Comparison of ENCODE assay signal across 7 cellular contexts in genomic region chr19:7915250-7916136, GRCh38. TPM values are rescaled to one million over a fixed set of nuclear protein-coding genes. Genes with fewer than 3 reads are reported as not detected.
DNase-seq lines count a peak whose midpoint lies in the region; TF ChIP-seq lines count a peak whose summit lies in the region.

No MANE protein-coding gene starts in this region.

- no peak overlapping the region for H3K9ac ChIP-seq in KMS-11
- H3K9ac ChIP-seq in parathyroid adenoma = peak overlapping the region; percentile 42

- H3K9me2 ChIP-seq in DOHH2 (replicated peaks; ENCODE audit: control insufficient read depth, low read length) = no peaks in the 10 kb centered on the region

- H3K9me3 ChIP-seq in DOHH2 (ENCODE audit: control insufficient read depth, insufficient read depth, low read length) (no peaks in the 10 kb centered on the region), ectodermal cell (ENCODE audit: control insufficient read depth, low read length) (no peaks in the 10 kb centered on the region), parathyroid adenoma (ENCODE audit: control insufficient read depth, low read length) (no peaks in the 10 kb centered on the region)

- H3K4me1 ChIP-seq in DOHH2 (ENCODE audit: control insufficient read depth, low read length) (peaks cover 37% of the 10 kb centered on the region), KMS-11 (ENCODE audit: low read depth, poor library complexity, severe bottlenecking) (peaks cover 11% of the 10 kb centered on the region), ectodermal cell (ENCODE audit: control insufficient read depth, insufficient read depth, low read length) (peaks cover 22% of the 10 kb centered on the region), parathyroid adenoma (peaks cover 3% of the 10 kb centered on the region)

- TF ChIP-seq CTCF in DOHH2 (IDR thresholded peaks at IDR 0.05; ENCODE audit: low read depth, low read length, poor library complexity, severe bottlenecking) (no peak), KMS-11 (conservative IDR thresholded peaks at IDR 0.05; ENCODE audit: low read depth, low read length) (no peak), parathyroid adenoma (IDR thresholded peaks at IDR 0.05) (no peak)

- H3K27ac ChIP-seq in DOHH2 (ENCODE audit: low read depth, low read length) (no peak overlapping the region), KMS-11 (no peak overlapping the region), ectodermal cell (ENCODE audit: insufficient read depth, low read depth, low read length, poor library complexity, severe bottlenecking) (no peak overlapping the region), parathyroid adenoma (peak overlapping the region; percentile 83)

- H2AFZ ChIP-seq in KMS-11 (ENCODE audit: low read depth) (no peak overlapping the region), parathyroid adenoma (peak overlapping the region; percentile 65)

- peak overlapping the region; percentile 58 for H3K4me2 ChIP-seq in DOHH2 (ENCODE audit: low read length)
- H3K4me2 ChIP-seq in KMS-11 = peak overlapping the region; percentile 48; the same call in 1 of the 2 replicates
- peak overlapping the region; percentile 61 for H3K4me2 ChIP-seq in parathyroid adenoma (ENCODE audit: low read length)

- peaks cover 41% of the 10 kb centered on the region for H3K27me3 ChIP-seq in DOHH2 (ENCODE audit: control insufficient read depth, low read length)
- H3K27me3 ChIP-seq in KMS-11 (ENCODE audit: insufficient read depth, low read depth) = peaks cover 27% of the 10 kb centered on the region
- H3K27me3 ChIP-seq in ectodermal cell (ENCODE audit: control insufficient read depth, insufficient read depth, low read length, poor library complexity, severe bottlenecking) = peaks cover 60% of the 10 kb centered on the region
- no peaks in the 10 kb centered on the region for H3K27me3 ChIP-seq in parathyroid adenoma (ENCODE audit: control insufficient read depth, insufficient read depth, low read length)

- DNase-seq in activated CD8-positive, alpha-beta memory T cell treated with anti-CD3 and anti-CD28 coated beads for 24 hours = no peak
- no peak for DNase-seq in glomerular visceral epithelial cell (ENCODE audit: extremely low spot score)
- no peak for DNase-seq in stimulated activated CD4-positive, alpha-beta T cell treated with anti-CD3 and anti-CD28 coated beads, Interleukin-2, amount 100 ng/mL, for 48 hours

- H3K4me3 ChIP-seq in DOHH2 (ENCODE audit: low read length) (peak overlapping the region; percentile 47), KMS-11 (IDR thresholded peaks at IDR 0.05; ENCODE audit: insufficient read depth, low read depth, low read length) (no peak overlapping the region), ectodermal cell (ENCODE audit: insufficient read depth, low read depth, low read length) (peak overlapping the region; percentile 36), parathyroid adenoma (ENCODE audit: low read depth, low read length) (peak overlapping the region; percentile 47)

- H4K20me1 ChIP-seq in DOHH2 (ENCODE audit: control insufficient read depth, insufficient read depth, low read depth, low read length) = no peaks in the 10 kb centered on the region
- no peaks in the 10 kb centered on the region for H4K20me1 ChIP-seq in KMS-11 (ENCODE audit: insufficient read depth)

- H3F3A ChIP-seq in DOHH2 (ENCODE audit: control insufficient read depth, insufficient read depth) = peaks cover 2% of the 10 kb centered on the region; the same call in 1 of the 2 replicates

- 64 to 65% methylated on average over 26 of the region's 26 CpGs for WGBS in ectodermal cell, 2 experiments

- H3K79me2 ChIP-seq in DOHH2 (ENCODE audit: control insufficient read depth, low read length) (no peaks in the 10 kb centered on the region), KMS-11 (ENCODE audit: insufficient read depth, low read depth) (no peaks in the 10 kb centered on the region), parathyroid adenoma (no peaks in the 10 kb centered on the region)

- H3K36me3 ChIP-seq in DOHH2 (ENCODE audit: control insufficient read depth, low read length) = peaks cover 14% of the 10 kb centered on the region
- no peaks in the 10 kb centered on the region for H3K36me3 ChIP-seq in KMS-11 (ENCODE audit: insufficient read depth)
- H3K36me3 ChIP-seq in ectodermal cell (ENCODE audit: control insufficient read depth, insufficient read depth, low read length) = peaks cover 5% of the 10 kb centered on the region
- H3K36me3 ChIP-seq in parathyroid adenoma (ENCODE audit: control insufficient read depth, insufficient read depth, low read length) = no peaks in the 10 kb centered on the region

RNA-seq across cellular contexts. Expression of gene TGFBR3L, which starts 0.9 kb away (rescaled TPM):
- 0.80 TPM for polyA plus RNA-seq in ectodermal cell (2013, experiment 1 of 4)
- polyA plus RNA-seq in ectodermal cell (2013, experiment 2 of 4) = not detected
- 1.2 TPM for polyA plus RNA-seq in ectodermal cell (2013, experiment 3 of 4)
- polyA plus RNA-seq in ectodermal cell (2013, experiment 4 of 4) = 1.4 TPM

RNA-seq across cellular contexts. Expression of gene SNAPC2, which starts 4.6 kb away (rescaled TPM):
- 23.6 TPM for polyA plus RNA-seq in ectodermal cell (2013, experiment 1 of 4)
- polyA plus RNA-seq in ectodermal cell (2013, experiment 2 of 4) = 20.4 TPM
- 26.5 TPM for polyA plus RNA-seq in ectodermal cell (2013, experiment 3 of 4)
- polyA plus RNA-seq in ectodermal cell (2013, experiment 4 of 4) = 30.2 TPM

RNA-seq across cellular contexts. Expression of gene CTXN1, which starts 10.4 kb away (rescaled TPM):
- polyA plus RNA-seq in ectodermal cell (2013, experiment 1 of 4) = 86.5 TPM
- polyA plus RNA-seq in ectodermal cell (2013, experiment 2 of 4) = 78.2 TPM
- polyA plus RNA-seq in ectodermal cell (2013, experiment 3 of 4) = 110 TPM
- 117 TPM for polyA plus RNA-seq in ectodermal cell (2013, experiment 4 of 4)

RNA-seq across cellular contexts. Expression of gene MAP2K7, which starts 11.8 kb away (rescaled TPM):
- polyA plus RNA-seq in ectodermal cell (2013, experiment 1 of 4) = 46.1 TPM
- 46.7 TPM for polyA plus RNA-seq in ectodermal cell (2013, experiment 2 of 4)
- polyA plus RNA-seq in ectodermal cell (2013, experiment 3 of 4) = 33.4 TPM
- 36.9 TPM for polyA plus RNA-seq in ectodermal cell (2013, experiment 4 of 4)

RNA-seq across cellular contexts. Expression of gene LRRC8E, which starts 27.2 kb away (rescaled TPM):
- 0.31 TPM for polyA plus RNA-seq in ectodermal cell (2013, experiment 1 of 4)
- 0.21 TPM for polyA plus RNA-seq in ectodermal cell (2013, experiment 2 of 4)
- 0.37 TPM for polyA plus RNA-seq in ectodermal cell (2013, experiment 3 of 4)
- 0.16 TPM for polyA plus RNA-seq in ectodermal cell (2013, experiment 4 of 4)
